10 cellular contexts compared by ENCODE assay signal in genomic region chr2:27681844-27682243, GRCh38. TPM values are rescaled to one million over a fixed set of nuclear protein-coding genes. Genes with fewer than 3 reads are reported as not detected.
A peak's percentile ranks its signal among the peaks of the same experiment; 100 is the strongest.
DNase-seq lines count a peak whose midpoint lies in the region; ATAC-seq and TF ChIP-seq lines count a peak whose summit lies in the region.
"Had no signal": no experiment of that assay in that cellular context is flagged by ENCODE, and none has a peak within 500 bp of the region (broad histone marks: within the 10 kb centered on the region; RNA-seq: fewer than 3 reads in every experiment).

No MANE protein-coding gene starts in this region.

- intact Hi-C loops in activated naive CD4-positive, alpha-beta T cell treated with anti-CD3 and anti-CD28 coated beads for 36 hours (cut with micrococcal nuclease), result loop anchor here (1.0 to 5.0 kb wide), 5 partner anchors 19 to 430 kb away; partner anchors contain the start of genes CCDC121, EIF2B4, GPN1 and SLC4A1AP
- intact Hi-C loops in ascending aorta (cut with DNase I), result loop anchor here (5.0 to 10.0 kb wide), 2 partner anchors 770 to 883 kb away; no protein-coding TSS in a partner anchor

- H3K9me3 Mint-ChIP-seq in activated naive CD4-positive, alpha-beta T cell treated with anti-CD3 and anti-CD28 coated beads for 36 hours, result no peaks in the 10 kb centered on the region
- no peaks in the 10 kb centered on the region for H3K9me3 Mint-ChIP-seq in activated naive CD4-positive, alpha-beta T cell treated with anti-CD3 and anti-CD28 coated beads, Interleukin-2, amount 10 ng/mL, durations not matched to agents 7 days and 5 days
- no peaks in the 10 kb centered on the region for H3K9me3 Mint-ChIP-seq in type B pancreatic cell

- H3K36me3 ChIP-seq in ascending aorta (peaks cover 36 to 56% of the 10 kb centered on the region in 2 donors), hepatocyte (replicated peaks; ENCODE audit: insufficient read depth, low read depth) (no peaks in the 10 kb centered on the region)

- peak overlapping the region; percentile 87 for H3K27ac Mint-ChIP-seq in activated naive CD4-positive, alpha-beta T cell treated with anti-CD3 and anti-CD28 coated beads for 36 hours
- no peak overlapping the region for H3K27ac Mint-ChIP-seq in activated naive CD4-positive, alpha-beta T cell treated with anti-CD3 and anti-CD28 coated beads, Interleukin-2, amount 10 ng/mL, durations not matched to agents 7 days and 5 days
- H3K27ac Mint-ChIP-seq in type B pancreatic cell, result peak overlapping the region; percentile 96

- H3K36me3 Mint-ChIP-seq in activated naive CD4-positive, alpha-beta T cell treated with anti-CD3 and anti-CD28 coated beads for 36 hours (ENCODE audit: low read depth), result peaks cover 19% of the 10 kb centered on the region
- peaks cover 38% of the 10 kb centered on the region for H3K36me3 Mint-ChIP-seq in activated naive CD4-positive, alpha-beta T cell treated with anti-CD3 and anti-CD28 coated beads, Interleukin-2, amount 10 ng/mL, durations not matched to agents 7 days and 5 days
- peaks cover 25% of the 10 kb centered on the region for H3K36me3 Mint-ChIP-seq in type B pancreatic cell

- TF ChIP-seq CTCF in ascending aorta (IDR thresholded peaks at IDR 0.05) (no peak), hepatocyte (IDR thresholded peaks at IDR 0.05; ENCODE audit: poor library complexity) (no peak), type B pancreatic cell (conservative IDR thresholded peaks at IDR 0.05) (no peak)

- H4K20me1 ChIP-seq in hepatocyte (ENCODE audit: insufficient read depth, poor library complexity, severe bottlenecking), result no peaks in the 10 kb centered on the region

- H3K27me3 Mint-ChIP-seq in activated naive CD4-positive, alpha-beta T cell treated with anti-CD3 and anti-CD28 coated beads for 36 hours (ENCODE audit: low read depth), result no peaks in the 10 kb centered on the region
- no peaks in the 10 kb centered on the region for H3K27me3 Mint-ChIP-seq in activated naive CD4-positive, alpha-beta T cell treated with anti-CD3 and anti-CD28 coated beads, Interleukin-2, amount 10 ng/mL, durations not matched to agents 7 days and 5 days
- no peaks in the 10 kb centered on the region for H3K27me3 Mint-ChIP-seq in type B pancreatic cell

- H3K27ac ChIP-seq in ascending aorta (peak overlapping the region; percentile 89 to 93), hepatocyte (peak overlapping the region; percentile 94)
- H3K27ac ChIP-seq: parathyroid adenoma had no signal

- DNase-seq in activated naive CD4-positive, alpha-beta T cell treated with anti-CD3 and anti-CD28 coated beads for 36 hours, result no peak
- no peak for DNase-seq in activated naive CD4-positive, alpha-beta T cell treated with anti-CD3 and anti-CD28 coated beads, Interleukin-2, amount 10 ng/mL, durations not matched to agents 7 days and 5 days
- DNase-seq in ascending aorta (ENCODE audit: low spot score in 2 of 2) (no peak), hepatocyte (ENCODE audit: low spot score) (peak; percentile 55), type B pancreatic cell (ENCODE audit: extremely low spot score, unreplicated experiment) (no peak), SKM-1 treated with dmso at 0.1 percent for 144 hours (lab: John Stamatoyannopoulos, UW; ENCODE audit: unreplicated experiment) (no peak), amygdala (lab: John Stamatoyannopoulos, UW) (no peak)
- DNase-seq: NCI-H1105 treated with DMSO at 0.1 percent for 48 hours had no signal

- H3K27me3 ChIP-seq in ascending aorta (no peaks in the 10 kb centered on the region), hepatocyte (no peaks in the 10 kb centered on the region)

- CTCF ChIA-PET in activated naive CD4-positive, alpha-beta T cell treated with anti-CD3 and anti-CD28 coated beads for 36 hours (lab: Charles Lee), result interaction anchor here (0.6 to 4.7 kb wide), 12 partner anchors 14 to 406 kb away, joined by 3 to 30 read pairs (median 11); partner anchors contain the start of genes CCDC121, GPN1, NRBP1 and SLC4A1AP
- CTCF ChIA-PET in activated naive CD4-positive, alpha-beta T cell treated with anti-CD3 and anti-CD28 coated beads, Interleukin-2, amount 10 ng/mL, durations not matched to agents 7 days and 5 days (lab: Charles Lee), result interaction anchor here (0.6 to 3.9 kb wide), 15 partner anchors 8 to 709 kb away, joined by 3 to 36 read pairs (median 6); partner anchors contain the start of gene PPM1G

- H3K4me1 Mint-ChIP-seq in activated naive CD4-positive, alpha-beta T cell treated with anti-CD3 and anti-CD28 coated beads for 36 hours (ENCODE audit: low read depth), result peaks cover 25% of the 10 kb centered on the region
- peaks cover 20% of the 10 kb centered on the region for H3K4me1 Mint-ChIP-seq in activated naive CD4-positive, alpha-beta T cell treated with anti-CD3 and anti-CD28 coated beads, Interleukin-2, amount 10 ng/mL, durations not matched to agents 7 days and 5 days
- peaks cover 5% of the 10 kb centered on the region for H3K4me1 Mint-ChIP-seq in type B pancreatic cell (ENCODE audit: unreplicated experiment)

- no peak for ATAC-seq in HG03460 (IDR thresholded peaks at IDR 0.05; ENCODE audit: unreplicated experiment)

- WGBS in hepatocyte (ENCODE audit: low lambda C conversion rate, missing lambda C conversion rate), result 80% methylated on average over 1 of the region's 1 CpG

- peak overlapping the region; percentile 34 for H3K4me2 ChIP-seq in hepatocyte

- peaks cover 9 to 16% of the 10 kb centered on the region in 2 donors for H3K4me1 ChIP-seq in ascending aorta
- peaks cover 6% of the 10 kb centered on the region for H3K4me1 ChIP-seq in hepatocyte (ENCODE audit: insufficient read depth)
- H3K4me1 ChIP-seq: parathyroid adenoma had no signal

- H2AFZ ChIP-seq in hepatocyte, result no peak overlapping the region
- H2AFZ ChIP-seq: parathyroid adenoma had no signal

- H3K79me2 ChIP-seq in hepatocyte, result no peaks in the 10 kb centered on the region
- H3K79me2 ChIP-seq: parathyroid adenoma had no signal

- H3K4me3 Mint-ChIP-seq in activated naive CD4-positive, alpha-beta T cell treated with anti-CD3 and anti-CD28 coated beads for 36 hours, result no peak overlapping the region
- H3K4me3 Mint-ChIP-seq in activated naive CD4-positive, alpha-beta T cell treated with anti-CD3 and anti-CD28 coated beads, Interleukin-2, amount 10 ng/mL, durations not matched to agents 7 days and 5 days, result no peak overlapping the region
- H3K4me3 Mint-ChIP-seq in type B pancreatic cell, result no peak overlapping the region

- H3K9me2 ChIP-seq in hepatocyte (replicated peaks; ENCODE audit: insufficient read depth), result no peaks in the 10 kb centered on the region

- H3K4me3 ChIP-seq in ascending aorta, result no peak overlapping the region
- no peak overlapping the region for H3K4me3 ChIP-seq in hepatocyte

- H3K9me3 ChIP-seq in ascending aorta (no peaks in the 10 kb centered on the region), hepatocyte (ENCODE audit: low read depth) (no peaks in the 10 kb centered on the region)

RNA-seq across cellular contexts. Expression of gene SLC4A1AP, which starts 18.2 kb away (rescaled TPM):
- total RNA-seq in activated naive CD4-positive, alpha-beta T cell treated with anti-CD3 and anti-CD28 coated beads for 36 hours, result 10 to 100 TPM; 21.2 to 22.2 TPM
- total RNA-seq in ascending aorta (26.8 TPM), hepatocyte (20.6 and 21.1 TPM in 2 replicates), type B pancreatic cell (ENCODE audit: low replicate concordance) (17.7 and 20.7 TPM in 2 replicates)
- 21.9 and 22.1 TPM in 2 replicates for polyA plus RNA-seq in hepatocyte

RNA-seq across cellular contexts. Expression of gene SUPT7L, which starts 18.4 kb away (rescaled TPM):
- 10 to 100 TPM; 27.8 to 29.7 TPM for total RNA-seq in activated naive CD4-positive, alpha-beta T cell treated with anti-CD3 and anti-CD28 coated beads for 36 hours
- total RNA-seq in ascending aorta (6.1 TPM), hepatocyte (32.3 and 43.3 TPM in 2 replicates), type B pancreatic cell (ENCODE audit: low replicate concordance) (31.4 and 39.8 TPM in 2 replicates)
- polyA plus RNA-seq in hepatocyte, result 27.3 and 30.7 TPM in 2 replicates

RNA-seq across cellular contexts. Expression of gene GPN1, which starts 53.0 kb away (rescaled TPM):
- 10 to 100 TPM; 44.9 to 45.1 TPM for total RNA-seq in activated naive CD4-positive, alpha-beta T cell treated with anti-CD3 and anti-CD28 coated beads for 36 hours
- total RNA-seq in ascending aorta (13.1 TPM), hepatocyte (35.8 and 36.5 TPM in 2 replicates), type B pancreatic cell (ENCODE audit: low replicate concordance) (32.5 and 39.0 TPM in 2 replicates)
- 30.1 and 46.7 TPM in 2 replicates for polyA plus RNA-seq in hepatocyte

RNA-seq across cellular contexts. Expression of gene CCDC121, which starts 53.0 kb away (rescaled TPM):
- total RNA-seq in activated naive CD4-positive, alpha-beta T cell treated with anti-CD3 and anti-CD28 coated beads for 36 hours, result under 1 TPM; 0.17 to 0.30 TPM
- total RNA-seq in ascending aorta (8.0 TPM), hepatocyte (2.7 and 4.4 TPM in 2 replicates), type B pancreatic cell (ENCODE audit: low replicate concordance) (5.5 and 5.6 TPM in 2 replicates)
- polyA plus RNA-seq in hepatocyte, result 2.7 and 5.4 TPM in 2 replicates
